32 cellular contexts compared by ENCODE assay signal in genomic region chrX:139093201-139093600, GRCh38.
"Had no signal": no experiment of that assay in that cellular context is flagged by ENCODE, and none has a peak within 500 bp of the region (broad histone marks: within the 10 kb centered on the region; RNA-seq: fewer than 3 reads in every experiment).

No MANE protein-coding gene starts in this region.

- H3K27me3 ChIP-seq: cardiac muscle cell, colonic mucosa, gastroesophageal sphincter, hepatocyte had no signal

- H3K9me3 ChIP-seq: adrenal gland, breast epithelium, colonic mucosa, gastroesophageal sphincter, heart right ventricle had no signal

- H3K27ac ChIP-seq: adrenal gland, breast epithelium, cardiac muscle cell, colonic mucosa, dorsolateral prefrontal cortex, gastroesophageal sphincter, heart right ventricle, hepatocyte, WERI-Rb-1 had no signal

- H3K4me2 ChIP-seq: hepatocyte had no signal

- H2AFZ ChIP-seq: hepatocyte had no signal

- H3K4me1 ChIP-seq: adrenal gland, breast epithelium, colonic mucosa, gastroesophageal sphincter, heart right ventricle had no signal

- DNase-seq: activated B cell treated with CpG ODN at 0.5 μM for 24 hours; activated CD4-positive, alpha-beta memory T cell treated with anti-CD3 and anti-CD28 coated beads for 36 hours; activated CD4-positive, alpha-beta T cell treated with anti-CD3 and anti-CD28 coated beads for 36 hours; activated CD4-positive, alpha-beta T cell treated with anti-CD3 and anti-CD28 coated beads, Interleukin-2, amount 10 ng/mL, durations not matched to agents 24 days and 14 days; activated CD8-positive, alpha-beta memory T cell treated with anti-CD3 and anti-CD28 coated beads, Interleukin-2, amount 10 ng/mL, durations not matched to agents 7 days and 5 days; activated CD8-positive, alpha-beta memory T cell treated with anti-CD3 and anti-CD28 coated beads, Interleukin-2, amount 50 U/mL, for 4 hours; activated CD8-positive, alpha-beta T cell treated with anti-CD3 and anti-CD28 coated beads, Interleukin-2, amount 10 ng/mL, durations not matched to agents 7 days and 5 days; activated effector memory CD4-positive, alpha-beta T cell treated with anti-CD3 and anti-CD28 coated beads, Interleukin-2, amount 50 U/mL, for 16 hours; activated naive CD4-positive, alpha-beta T cell treated with anti-CD3 and anti-CD28 coated beads for 36 hours; activated naive CD8-positive, alpha-beta T cell treated with anti-CD3 and anti-CD28 coated beads for 36 hours; activated naive CD8-positive, alpha-beta T cell treated with anti-CD3 and anti-CD28 coated beads, Interleukin-2, amount 50 U/mL, for 24 hours; activated T-cell treated with anti-CD3 and anti-CD28 coated beads, Interleukin-2, amount 50 U/mL, for 1 hour; activated T-cell treated with anti-CD3 and anti-CD28 coated beads, Interleukin-2, amount 50 U/mL, for 48 hours; adrenal gland; amygdala; aorta; central memory CD4-positive, alpha-beta T cell; cerebellar nuclear complex; colonic mucosa; dorsolateral prefrontal cortex; effector memory CD4-positive, alpha-beta T cell; endodermal cell; foreskin melanocyte; heart right ventricle; T-helper 1 cell; T-helper 17 cell; T1000; WERI-Rb-1 had no signal

- H3K79me2 ChIP-seq: hepatocyte had no signal

- H3K4me3 ChIP-seq: adrenal gland, breast epithelium, cardiac muscle cell, colonic mucosa, dorsolateral prefrontal cortex, gastroesophageal sphincter, heart right ventricle, hepatocyte had no signal

- H3K36me3 ChIP-seq: adrenal gland, breast epithelium, cardiac muscle cell, colonic mucosa, gastroesophageal sphincter, heart right ventricle, WERI-Rb-1 had no signal
